Comparison of ENCODE assay signal across 25 cellular contexts in the genomic region with DNA sequence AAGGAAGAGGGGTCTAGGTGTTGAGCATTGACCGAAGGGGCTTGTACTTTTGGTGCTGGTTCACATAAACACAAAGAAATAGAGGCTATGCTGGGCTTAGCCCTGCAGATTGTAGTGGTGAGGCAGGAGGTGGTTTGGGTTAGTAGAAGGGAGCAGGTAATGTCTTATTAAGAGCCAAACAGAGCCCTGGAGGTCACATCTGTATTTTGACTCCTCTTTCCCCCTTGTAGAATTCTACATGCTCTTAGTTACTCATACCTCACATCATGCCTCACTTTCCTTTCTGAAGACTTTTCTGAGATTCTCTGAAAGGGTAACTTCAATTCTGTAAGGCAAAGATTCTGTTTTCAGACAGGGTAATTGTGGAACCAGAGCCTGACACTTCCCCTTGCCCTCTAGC. TPM values are rescaled to one million over a fixed set of nuclear protein-coding genes. Genes with fewer than 3 reads are reported as not detected.
"Had no signal": no experiment of that assay in that cellular context is flagged by ENCODE, and none has a peak within 500 bp of the region (broad histone marks: within the 10 kb centered on the region; RNA-seq: fewer than 3 reads in every experiment).

No MANE protein-coding gene starts in this region.

- H3K4me3 ChIP-seq: breast epithelium, gastroesophageal sphincter, heart left ventricle, left lung, neural progenitor cell, SK-N-MC, skin epidermis, stomach, vagina had no signal

- H3K36me3 Mint-ChIP-seq: neural progenitor cell had no signal

- H3K36me3 ChIP-seq: breast epithelium, gastroesophageal sphincter, heart left ventricle, left lung, neural progenitor cell, stomach, vagina had no signal

- H3K27ac Mint-ChIP-seq: neural progenitor cell, progenitor cell of endocrine pancreas had no signal

- H2AFZ ChIP-seq: neural progenitor cell had no signal

- H3K4me1 Mint-ChIP-seq: neural progenitor cell had no signal

- H3K4me2 ChIP-seq: neural progenitor cell had no signal

- DNase-seq: activated CD4-positive, alpha-beta T cell treated with anti-CD3 and anti-CD28 coated beads, Interleukin-2, amount 50 U/mL, for 48 hours; activated CD8-positive, alpha-beta memory T cell treated with anti-CD3 and anti-CD28 coated beads, Interleukin-2, amount 50 U/mL, for 48 hours; activated naive CD4-positive, alpha-beta T cell; cerebellar nuclear complex; effector CD4-positive, alpha-beta T cell; heart left ventricle; left lung; midbrain; right cardiac atrium; stomach; T-helper 9 cell; trophoblast cell had no signal

- H3K27me3 Mint-ChIP-seq: progenitor cell of endocrine pancreas had no signal

- H3K27me3 ChIP-seq: breast epithelium, gastroesophageal sphincter, heart left ventricle, left lung, neural progenitor cell, stomach, vagina had no signal

- H3K4me3 Mint-ChIP-seq: neural progenitor cell had no signal

- H3K27ac ChIP-seq: breast epithelium, gastroesophageal sphincter, heart left ventricle, left lung, neural progenitor cell, SK-N-MC, skin epidermis, stomach, vagina had no signal

- ATAC-seq: esophagus mucosa, gastroesophageal sphincter, heart left ventricle, left lung, right cardiac atrium had no signal

- H3K4me1 ChIP-seq: breast epithelium, gastroesophageal sphincter, heart left ventricle, left lung, neural progenitor cell, stomach, vagina had no signal

RNA-seq across cellular contexts. Expression of gene ZNF80, which starts 16.1 kb away (rescaled TPM):
- total RNA-seq: astrocyte, esophagus mucosa, gastroesophageal sphincter, kidney epithelial cell, lung microvascular endothelial cell, osteoblast, progenitor cell of endocrine pancreas, right cardiac atrium, temporal lobe had no signal
- polyA plus RNA-seq: heart left ventricle, right cardiac atrium, stomach had no signal

RNA-seq across cellular contexts. Expression of gene TIGIT, which starts 40.3 kb away (rescaled TPM):
- total RNA-seq: astrocyte, kidney epithelial cell, lung microvascular endothelial cell, osteoblast, progenitor cell of endocrine pancreas had no signal
